Comparison of ENCODE assay signal across 7 cellular contexts in the genomic region with DNA sequence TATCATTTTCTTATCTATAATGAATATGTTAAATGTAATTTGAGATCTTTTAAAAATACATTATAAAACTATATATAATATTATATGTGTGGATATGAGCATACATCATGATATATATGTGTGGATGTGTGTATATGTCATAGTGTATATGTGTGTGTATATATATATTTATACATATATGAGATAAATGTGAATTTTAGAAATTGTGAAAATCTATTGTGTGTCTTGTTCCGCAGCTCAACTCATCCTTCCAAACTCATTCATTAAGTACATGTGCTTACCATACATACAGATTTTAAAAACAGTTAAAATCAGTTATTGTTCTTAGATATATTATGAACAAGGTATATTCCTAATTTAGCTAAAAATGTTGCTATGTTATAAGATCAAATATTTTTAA.
"Had no signal": no experiment of that assay in that cellular context is flagged by ENCODE, and none has a peak within 500 bp of the region (broad histone marks: within the 10 kb centered on the region; RNA-seq: fewer than 3 reads in every experiment).

No MANE protein-coding gene starts in this region.

- H3K4me3 ChIP-seq: GM12878 had no signal

- ATAC-seq: GM12878 had no signal

- FAIRE-seq: GM12878, GM12891, GM12892, GM18507, GM19239 had no signal

- DNase-seq: GDM1, GF-D8 had no signal
